Comparison of ENCODE assay signal across 26 cellular contexts in the genomic region with DNA sequence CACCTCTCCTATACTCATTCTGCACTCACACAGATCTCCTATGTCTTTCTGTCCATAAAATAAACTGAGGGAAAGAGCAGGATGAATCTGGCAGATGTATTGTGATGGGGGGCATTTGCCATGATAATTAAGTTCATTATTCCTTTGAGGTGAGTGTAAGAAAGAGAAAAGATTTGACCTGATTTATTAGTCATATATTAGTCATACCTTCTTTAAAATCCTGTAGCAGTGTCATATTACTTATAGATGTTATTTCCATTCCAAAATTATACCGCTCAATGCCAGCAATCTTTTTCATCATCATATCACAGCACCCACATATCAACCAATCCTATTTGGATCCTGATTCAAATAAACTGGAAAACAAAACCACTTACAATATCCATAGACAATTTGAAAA.
"Had no signal": no experiment of that assay in that cellular context is flagged by ENCODE, and none has a peak within 500 bp of the region (broad histone marks: within the 10 kb centered on the region; RNA-seq: fewer than 3 reads in every experiment).

No MANE protein-coding gene starts in this region.

- H3K4me1 ChIP-seq: gastroesophageal sphincter, heart right ventricle, left lung, neural progenitor cell, parathyroid adenoma, right lobe of liver, suprapubic skin, transverse colon, upper lobe of right lung, uterus had no signal

- H3K4me2 ChIP-seq: neural progenitor cell had no signal

- H3K4me3 ChIP-seq: dorsolateral prefrontal cortex, gastroesophageal sphincter, heart right ventricle, left lung, neural progenitor cell, right lobe of liver, suprapubic skin, transverse colon, upper lobe of right lung, uterus had no signal

- H3K9me3 ChIP-seq: gastroesophageal sphincter, right lobe of liver, suprapubic skin, upper lobe of right lung, uterus had no signal

- H3K36me3 ChIP-seq: gastroesophageal sphincter, heart right ventricle, left lung, neural progenitor cell, right lobe of liver, suprapubic skin, transverse colon, upper lobe of right lung, uterus had no signal

- H3K79me2 ChIP-seq: parathyroid adenoma had no signal

- FAIRE-seq: colon, small intestine had no signal

- ATAC-seq: esophagus mucosa; gastroesophageal sphincter; heart right ventricle; left lung; naive thymus-derived CD4-positive, alpha-beta T cell; right lobe of liver; stimulated activated naive CD8-positive, alpha-beta T cell treated with anti-CD3 and anti-CD28 coated beads, Interleukin-15, amount 100 ng/mL, for 72 hours; upper lobe of right lung had no signal

- DNase-seq: dorsolateral prefrontal cortex; effector CD4-positive, alpha-beta T cell; heart right ventricle; hippocampal formation; islet precursor cell; left lung; mesendoderm; midbrain; naive thymus-derived CD4-positive, alpha-beta T cell; right lobe of liver; small intestine; stimulated activated CD4-positive, alpha-beta T cell treated with anti-CD3 and anti-CD28 coated beads, Interleukin-15, amount 100 ng/mL, for 24 hours; stimulated activated CD4-positive, alpha-beta T cell treated with anti-CD3 and anti-CD28 coated beads, Interleukin-4, amount 100 ng/mL, for 1 hour; stimulated activated CD8-positive, alpha-beta memory T cell treated with anti-CD3 and anti-CD28 coated beads, Interleukin-4, amount 100 ng/mL, for 48 hours; stimulated activated naive CD4-positive, alpha-beta T cell; stimulated activated naive CD8-positive, alpha-beta T cell treated with anti-CD3 and anti-CD28 coated beads, Interleukin-15, amount 100 ng/mL, for 72 hours; transverse colon; upper lobe of right lung; uterus had no signal

- H3K27ac ChIP-seq: dorsolateral prefrontal cortex, epithelial cell of prostate, gastroesophageal sphincter, heart right ventricle, left lung, neural progenitor cell, parathyroid adenoma, right lobe of liver, suprapubic skin, transverse colon, upper lobe of right lung, uterus had no signal

- H3K27me3 ChIP-seq: gastroesophageal sphincter, heart right ventricle, left lung, neural progenitor cell, right lobe of liver, suprapubic skin, transverse colon, upper lobe of right lung, uterus had no signal

- H2AFZ ChIP-seq: neural progenitor cell, parathyroid adenoma had no signal

- H3K9ac ChIP-seq: neural progenitor cell, parathyroid adenoma had no signal
